In the genomic region with DNA sequence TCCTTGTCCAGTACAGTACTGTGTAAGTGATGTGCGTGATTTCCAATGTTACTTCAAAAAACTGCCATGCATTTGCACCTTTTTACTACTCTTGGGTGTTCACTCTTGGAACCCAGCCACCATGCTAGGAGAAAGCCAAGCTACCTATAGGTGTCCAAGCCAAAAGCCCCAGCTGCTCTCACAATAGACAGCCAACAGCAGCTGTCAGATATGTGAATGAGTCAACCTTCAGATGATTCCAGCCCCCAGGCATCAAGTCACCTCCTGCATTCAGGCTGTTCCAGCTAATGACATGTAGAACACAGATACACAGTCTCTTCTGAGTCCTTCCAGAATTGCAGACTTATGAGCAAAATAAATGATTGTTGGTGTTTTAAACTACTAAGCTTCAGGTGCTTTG, we compare ENCODE assay signal across 16 cellular contexts.
DNase-seq lines count a peak whose midpoint lies in the region; ATAC-seq, FAIRE-seq and TF ChIP-seq lines count a peak whose summit lies in the region.
"Had no signal": no experiment of that assay in that cellular context is flagged by ENCODE, and none has a peak within 500 bp of the region (broad histone marks: within the 10 kb centered on the region; RNA-seq: fewer than 3 reads in every experiment).

No MANE protein-coding gene starts in this region.

- H3K36me3 ChIP-seq in SK-N-SH (replicated peaks in 1 of 2; ENCODE audit: control insufficient read depth in 1 of 2, insufficient read depth in 2 of 2, low read length in 1 of 2) (no peaks in the 10 kb centered on the region), keratinocyte (ENCODE audit: control insufficient read depth in 2 of 2, extremely low read depth in 1 of 2, insufficient read depth in 2 of 2, low read length in 2 of 2) (no peaks in the 10 kb centered on the region)
- H3K36me3 ChIP-seq: HAP-1 had no signal

- dilution Hi-C loops in keratinocyte (cut with MboI; ENCODE audit: extremely low pct_ligation_motif_present, low sequenced_read_pairs), result no loop called here

- H4K20me1 ChIP-seq in SK-N-SH (ENCODE audit: insufficient read depth) (no peaks in the 10 kb centered on the region), keratinocyte (ENCODE audit: control insufficient read depth, extremely low read depth, insufficient read depth, low read length) (no peaks in the 10 kb centered on the region)

- no peaks in the 10 kb centered on the region for H3K9me2 ChIP-seq in SK-N-SH

- peaks cover 10 to 21% of the 10 kb centered on the region in 2 experiments; a peak in 3 of 4 replicates for H3K4me1 ChIP-seq in SK-N-SH (ENCODE audit: control insufficient read depth in 1 of 2, insufficient read depth in 2 of 2, low read depth in 1 of 2, low read length in 1 of 2)
- H3K4me1 ChIP-seq in keratinocyte (ENCODE audit: control insufficient read depth, extremely low read depth, insufficient read depth, low read length), result peaks cover 14% of the 10 kb centered on the region

- H3K9me1 ChIP-seq in keratinocyte (ENCODE audit: control insufficient read depth, extremely low read depth, insufficient read depth, low read length), result no peaks in the 10 kb centered on the region

- no peak for ATAC-seq in GM18870 (IDR thresholded peaks at IDR 0.05; ENCODE audit: unreplicated experiment)
- ATAC-seq in HG03175 (IDR thresholded peaks at IDR 0.05; ENCODE audit: unreplicated experiment), result no peak
- ATAC-seq in HG02973 (IDR thresholded peaks at IDR 0.05; ENCODE audit: unreplicated experiment), result no peak
- ATAC-seq in HG03139 (IDR thresholded peaks at IDR 0.05; ENCODE audit: unreplicated experiment), result no peak
- ATAC-seq: K562, T-helper 17 cell had no signal

- no peak overlapping the region for H3K4me3 ChIP-seq in SK-N-SH (ENCODE audit: low read depth in 2 of 2, low read length in 1 of 2)
- H3K4me3 ChIP-seq in keratinocyte (ENCODE audit: control insufficient read depth in 2 of 3, extremely low read depth in 1 of 3, insufficient read depth in 2 of 3, low read depth in 1 of 3, low read length in 3 of 3), result no peak overlapping the region
- H3K4me3 ChIP-seq: HAP-1, K562 had no signal

- no peaks in the 10 kb centered on the region for H3F3A ChIP-seq in SK-N-SH (replicated peaks; ENCODE audit: insufficient read depth)

- TF ChIP-seq EP300 in SK-N-SH (IDR thresholded peaks at IDR 0.05; ENCODE audit: borderline replicate concordance in 1 of 2, low read depth in 1 of 2, low read length in 1 of 2), result peak in 1 of 2 experiments; percentile 61; a peak in 3 of 4 replicates

- DNase-seq in DMS79 treated with DMSO at 0.1 percent for 48 hours (lab: John Stamatoyannopoulos, UW) (peak; percentile 31), NCI-H1694 treated with DMSO at 0.1 percent for 48 hours (lab: John Stamatoyannopoulos, UW) (peak; percentile 88), SK-N-SH (no peak), keratinocyte (ENCODE audit: low read depth, low spot score) (peak; percentile 62)
- DNase-seq: activated CD4-positive, alpha-beta T cell treated with anti-CD3 and anti-CD28 coated beads, Interleukin-2, amount 50 U/mL, for 1 hour; activated gamma-delta T cell; stimulated activated CD4-positive, alpha-beta T cell treated with anti-CD3 and anti-CD28 coated beads, Interleukin-12 subunit alpha, Interleukin-12 subunit beta, amount 100 ng/mL, for 4 hours; T-helper 17 cell had no signal

- H3K79me2 ChIP-seq in SK-N-SH (ENCODE audit: insufficient read depth), result no peaks in the 10 kb centered on the region
- no peaks in the 10 kb centered on the region for H3K79me2 ChIP-seq in keratinocyte (ENCODE audit: control insufficient read depth, insufficient read depth, low read length)

- CTCF ChIA-PET in SK-N-SH (lab: Yijun Ruan, JAX), result interaction anchor here (1.2 to 2.2 kb wide), 2 partner anchors 10 to 146 kb away, joined by 7 to 17 read pairs; no protein-coding TSS in a partner anchor

- H3K9ac ChIP-seq in SK-N-SH (no peak overlapping the region), keratinocyte (ENCODE audit: control insufficient read depth, extremely low read depth, insufficient read depth, low read length) (no peak overlapping the region)

- peak; percentile 96 for FAIRE-seq in keratinocyte (lab: Jason Lieb, UNC)
- FAIRE-seq: islet of Langerhans, K562 had no signal

- 100% methylated on average over 1 of the region's 1 CpG for WGBS in SK-N-SH (ENCODE audit: low lambda C conversion rate)

- no peak overlapping the region for H2AFZ ChIP-seq in SK-N-SH (ENCODE audit: low read depth)
- H2AFZ ChIP-seq in keratinocyte (ENCODE audit: control insufficient read depth, low read length), result no peak overlapping the region

- peak overlapping the region in 1 of 2 experiments; percentile 11; a peak in 1 of 4 replicates for H3K27ac ChIP-seq in SK-N-SH (ENCODE audit: low read depth in 2 of 2, low read length in 1 of 2)
- no peak overlapping the region for H3K27ac ChIP-seq in keratinocyte (ENCODE audit: control insufficient read depth, insufficient read depth, low read length)
- H3K27ac ChIP-seq: C4-2B had no signal

- TF ChIP-seq CTCF in SK-N-SH (IDR thresholded peaks at IDR 0.05) (no peak), keratinocyte (optimal IDR thresholded peaks at IDR 0.05 in 1 of 3, IDR thresholded peaks at IDR 0.05 in 1 of 3, conservative IDR thresholded peaks at IDR 0.05 in 1 of 3; ENCODE audit: extremely low read depth in 1 of 3, insufficient read depth in 2 of 3, low read length in 3 of 3) (no peak)

- TF ChIP-seq RAD21 in SK-N-SH (IDR thresholded peaks at IDR 0.05; ENCODE audit: low read length), result no peak

- H3K9me3 ChIP-seq in SK-N-SH, result no peaks in the 10 kb centered on the region
- H3K9me3 ChIP-seq in keratinocyte (ENCODE audit: control insufficient read depth, low read depth, low read length), result no peaks in the 10 kb centered on the region
- H3K9me3 ChIP-seq: HAP-1 had no signal

- H3K27me3 ChIP-seq in SK-N-SH (ENCODE audit: insufficient read depth) (no peaks in the 10 kb centered on the region), keratinocyte (ENCODE audit: control insufficient read depth, extremely low read depth, insufficient read depth, low read length) (no peaks in the 10 kb centered on the region)

- no peak overlapping the region for H3K4me2 ChIP-seq in SK-N-SH
- H3K4me2 ChIP-seq in keratinocyte (ENCODE audit: control insufficient read depth, extremely low read depth, insufficient read depth, low read depth, low read length), result no peak overlapping the region

- POLR2A ChIA-PET in SK-N-SH (lab: Yijun Ruan, JAX), result no interaction called here

TF ChIP-seq in SK-N-SH, 30 proteins besides CTCF, POLR2A, EP300 and RAD21 (continues in another document):
- TF ChIP-seq NRF1 (IDR thresholded peaks at IDR 0.05; ENCODE audit: low read depth, low read length) (no peak), POLR2AphosphoS5 (IDR thresholded peaks at IDR 0.05; ENCODE audit: low read depth, low read length) (no peak), TCF12 (IDR thresholded peaks at IDR 0.05) (peak; percentile 74), FOSL2 (IDR thresholded peaks at IDR 0.05; ENCODE audit: borderline replicate concordance, low read depth) (peak; percentile 42; the same call in 1 of the 2 replicates), USF2 (IDR thresholded peaks at IDR 0.05; ENCODE audit: borderline replicate concordance, low read depth, low read length) (no peak), EZH2phosphoT487 (IDR thresholded peaks at IDR 0.05; ENCODE audit: borderline replicate concordance, low read depth) (no peak), FOXJ3 (CRISPR knock-in tag; IDR thresholded peaks at IDR 0.05) (no peak), RCOR1 (IDR thresholded peaks at IDR 0.05; ENCODE audit: low read length) (no peak), SMC3 (IDR thresholded peaks at IDR 0.05; ENCODE audit: low read depth, low read length) (no peak), NFIC (IDR thresholded peaks at IDR 0.05; ENCODE audit: borderline replicate concordance) (peak; percentile 61), FOXM1 (IDR thresholded peaks at IDR 0.05; ENCODE audit: low read depth) (no peak), JUND (IDR thresholded peaks at IDR 0.05) (peak; percentile 41; the same call in 1 of the 2 replicates), MEF2A (IDR thresholded peaks at IDR 0.05; ENCODE audit: borderline replicate concordance, low read depth) (no peak)
- TF ChIP-seq, protein P1, sequence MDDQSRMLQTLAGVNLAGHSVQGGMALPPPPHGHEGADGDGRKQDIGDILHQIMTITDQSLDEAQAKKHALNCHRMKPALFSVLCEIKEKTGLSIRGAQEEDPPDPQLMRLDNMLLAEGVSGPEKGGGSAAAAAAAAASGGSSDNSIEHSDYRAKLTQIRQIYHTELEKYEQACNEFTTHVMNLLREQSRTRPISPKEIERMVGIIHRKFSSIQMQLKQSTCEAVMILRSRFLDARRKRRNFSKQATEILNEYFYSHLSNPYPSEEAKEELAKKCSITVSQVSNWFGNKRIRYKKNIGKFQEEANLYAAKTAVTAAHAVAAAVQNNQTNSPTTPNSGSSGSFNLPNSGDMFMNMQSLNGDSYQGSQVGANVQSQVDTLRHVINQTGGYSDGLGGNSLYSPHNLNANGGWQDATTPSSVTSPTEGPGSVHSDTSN (IDR thresholded peaks at IDR 0.05), result peak; percentile 73
- TF ChIP-seq, protein P2, sequence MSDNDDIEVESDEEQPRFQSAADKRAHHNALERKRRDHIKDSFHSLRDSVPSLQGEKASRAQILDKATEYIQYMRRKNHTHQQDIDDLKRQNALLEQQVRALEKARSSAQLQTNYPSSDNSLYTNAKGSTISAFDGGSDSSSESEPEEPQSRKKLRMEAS (IDR thresholded peaks at IDR 0.05; ENCODE audit: low read depth), result no peak
